ENCODE assay signal across 35 cellular contexts in genomic region chr1:187257476-187257875, GRCh38.
"Had no signal": no experiment of that assay in that cellular context is flagged by ENCODE, and none has a peak within 500 bp of the region (broad histone marks: within the 10 kb centered on the region; RNA-seq: fewer than 3 reads in every experiment).

No MANE protein-coding gene starts in this region.

- H3K27me3 ChIP-seq: MG63 had no signal

- H3K4me3 ChIP-seq: MG63 had no signal

- H3K9me3 ChIP-seq: MG63 had no signal

- DNase-seq: Karpas-422, Kasumi-1, MG63, MM.1S, MV-4-11, NCI-H1048, NCI-H1092, NCI-H1092 treated with DMSO at 0.1 percent for 48 hours, NCI-H1105, NCI-H1105 treated with DMSO at 0.1 percent for 48 hours, NCI-H1417, NCI-H1417 treated with DMSO at 0.1 percent for 48 hours, NCI-H1436, NCI-H1436 treated with DMSO at 0.1 percent for 48 hours, NCI-H146, NCI-H1694, NCI-H1694 treated with DMSO at 0.1 percent for 48 hours, NCI-H187, NCI-H187 treated with DMSO at 0.1 percent for 48 hours, NCI-H1930, NCI-H2029, NCI-H2029 treated with DMSO at 0.1 percent for 48 hours, NCI-H2081, NCI-H2081 treated with DMSO at 0.1 percent for 48 hours, NCI-H2107, NCI-H2171, NCI-H2171 treated with DMSO at 0.1 percent for 48 hours, NCI-H2227 treated with DMSO at 0.1 percent for 48 hours, NCI-H226, NCI-H345, NCI-H446, NCI-H446 treated with DMSO at 0.1 percent for 48 hours, NCI-H510A, NCI-H510A treated with DMSO at 0.1 percent for 48 hours, NCI-H524 had no signal

- H3K36me3 ChIP-seq: MG63 had no signal
